15 cellular contexts compared by ENCODE assay signal in genomic region chr19:34276614-34277013, GRCh38. TPM values are rescaled to one million over a fixed set of nuclear protein-coding genes. Genes with fewer than 3 reads are reported as not detected.
DNase-seq lines count a peak whose midpoint lies in the region; ATAC-seq and TF ChIP-seq lines count a peak whose summit lies in the region.
"Had no signal": no experiment of that assay in that cellular context is flagged by ENCODE, and none has a peak within 500 bp of the region (broad histone marks: within the 10 kb centered on the region; RNA-seq: fewer than 3 reads in every experiment).

No MANE protein-coding gene starts in this region.

- H3K9me3 Mint-ChIP-seq in CD4-positive, CD25-positive, alpha-beta regulatory T cell = peaks cover 0 to 3% (median 0%) of the 10 kb centered on the region in 7 donors

- peaks cover 23% of the 10 kb centered on the region for H3K36me3 Mint-ChIP-seq in CD4-positive, CD25-positive, alpha-beta regulatory T cell

- WGBS in heart left ventricle, 4 donors = 58 to 75% (median 67%) methylated on average over 4 of the region's 4 CpGs

- no peak for TF ChIP-seq CTCF in breast epithelium (IDR thresholded peaks at IDR 0.05)
- TF ChIP-seq CTCF in heart left ventricle (IDR thresholded peaks at IDR 0.05) = no peak

- no peak overlapping the region for H3K4me3 ChIP-seq in CD4-positive, CD25-positive, alpha-beta regulatory T cell (ENCODE audit: low read depth, low read length)
- H3K4me3 ChIP-seq in breast epithelium (no peak overlapping the region), HAP-1 (no peak overlapping the region), heart left ventricle (no peak overlapping the region)
- H3K4me3 ChIP-seq: coronary artery, vagina had no signal

- H3K27me3 ChIP-seq in CD4-positive, CD25-positive, alpha-beta regulatory T cell (ENCODE audit: control insufficient read depth, insufficient read depth, low read length) = no peaks in the 10 kb centered on the region
- no peaks in the 10 kb centered on the region for H3K27me3 ChIP-seq in breast epithelium
- H3K27me3 ChIP-seq in HAP-1 (ENCODE audit: low read depth) = no peaks in the 10 kb centered on the region
- no peaks in the 10 kb centered on the region for H3K27me3 ChIP-seq in heart left ventricle
- H3K27me3 ChIP-seq: vagina had no signal

- peaks cover 12% of the 10 kb centered on the region for H3K4me1 ChIP-seq in CD4-positive, CD25-positive, alpha-beta regulatory T cell (ENCODE audit: control insufficient read depth, insufficient read depth, low read length, poor library complexity, severe bottlenecking)
- H3K4me1 ChIP-seq in breast epithelium (no peaks in the 10 kb centered on the region), HAP-1 (peaks cover 10% of the 10 kb centered on the region), heart left ventricle (peaks cover 0 to 60% (median 33%) of the 10 kb centered on the region in 12 donors)

- TF ChIP-seq POLR2A in breast epithelium (IDR thresholded peaks at IDR 0.05) = no peak
- TF ChIP-seq POLR2A in heart left ventricle (IDR thresholded peaks at IDR 0.05) = no peak

- H3K36me3 ChIP-seq in CD4-positive, CD25-positive, alpha-beta regulatory T cell (ENCODE audit: control insufficient read depth, insufficient read depth, low read length) = peaks cover 5% of the 10 kb centered on the region
- H3K36me3 ChIP-seq in breast epithelium (no peaks in the 10 kb centered on the region), HAP-1 (replicated peaks) (no peaks in the 10 kb centered on the region), heart left ventricle (peaks cover 0 to 16% (median 7%) of the 10 kb centered on the region in 9 donors)
- H3K36me3 ChIP-seq: vagina had no signal

- DNase-seq in CD4-positive, CD25-positive, alpha-beta regulatory T cell = no peak
- DNase-seq in NCI-H1048 (lab: John Stamatoyannopoulos, UW) = peak; percentile 79
- DNase-seq in breast epithelium (ENCODE audit: low spot score in 2 of 2) = no peak
- peak in 34 of 56 donors; percentile 4 to 54 (median 18) for DNase-seq in nucleus accumbens (lab: John Stamatoyannopoulos, UW)
- no peak for DNase-seq in NCI-H1930 (lab: John Stamatoyannopoulos, UW)
- DNase-seq in HAP-1 (ENCODE audit: low spot score in 2 of 2) = no peak
- DNase-seq in heart left ventricle = no peak
- no peak for DNase-seq in NCI-H446 treated with DMSO at 0.1 percent for 48 hours (lab: John Stamatoyannopoulos, UW)
- DNase-seq: activated CD4-positive, alpha-beta T cell treated with anti-CD3 and anti-CD28 coated beads for 1 hour; activated gamma-delta T cell treated with Interleukin-2 at 50 U/mL for 16 hours; HCEC 1CT; KG1; NCI-H2171 treated with DMSO at 0.1 percent for 48 hours had no signal

- no peak for ATAC-seq in CD4-positive, CD25-positive, alpha-beta regulatory T cell (ENCODE audit: low read depth in 2 of 2)
- no peak for ATAC-seq in heart left ventricle

- H3K27ac ChIP-seq in CD4-positive, CD25-positive, alpha-beta regulatory T cell (ENCODE audit: insufficient read depth, low read length, poor library complexity, severe bottlenecking) = no peak overlapping the region
- H3K27ac ChIP-seq in breast epithelium (peak overlapping the region; percentile 23 to 26), heart left ventricle (peak overlapping the region in 2 of 12 donors; percentile 15)
- H3K27ac ChIP-seq: vagina had no signal

- peak overlapping the region in 2 of 3 donors; percentile 3 to 13 for H3K27ac Mint-ChIP-seq in CD4-positive, CD25-positive, alpha-beta regulatory T cell

- H3K4me1 Mint-ChIP-seq in CD4-positive, CD25-positive, alpha-beta regulatory T cell = peaks cover 29 to 77% (median 51%) of the 10 kb centered on the region in 4 donors

- no peaks in the 10 kb centered on the region for H3K27me3 Mint-ChIP-seq in CD4-positive, CD25-positive, alpha-beta regulatory T cell

- intact Hi-C loops in breast epithelium (cut with DNase I; ENCODE audit: low total_unique reads) (no loop called here), heart left ventricle (cut with DNase I) (no loop called here)

- H3K4me3 Mint-ChIP-seq in CD4-positive, CD25-positive, alpha-beta regulatory T cell = peak overlapping the region in 2 of 4 donors; percentile 2 to 12

- no peaks in the 10 kb centered on the region for H3K9me3 ChIP-seq in CD4-positive, CD25-positive, alpha-beta regulatory T cell (ENCODE audit: control insufficient read depth in 2 of 2, low read length in 2 of 2)
- no peaks in the 10 kb centered on the region for H3K9me3 ChIP-seq in breast epithelium
- no peaks in the 10 kb centered on the region for H3K9me3 ChIP-seq in HAP-1
- no peaks in the 10 kb centered on the region for H3K9me3 ChIP-seq in heart left ventricle
- H3K9me3 ChIP-seq: vagina had no signal

- in situ Hi-C loops in HAP-1 (cut with MboI; ENCODE audit: low sequenced_read_pairs) = no loop called here

RNA-seq across cellular contexts. Expression of gene GARRE1, which starts 22.3 kb away (rescaled TPM):
- 47.4 TPM for total RNA-seq in CD4-positive, CD25-positive, alpha-beta regulatory T cell
- polyA plus RNA-seq in CD4-positive, CD25-positive, alpha-beta regulatory T cell = 1 to 10 TPM; 3.2 to 6.6 (median 4.5) TPM
- 10 to 100 TPM; 21.0 to 43.9 (median 25.2) TPM for total RNA-seq in breast epithelium
- 10 to 100 TPM; 16.3 to 34.7 (median 22.3) TPM for total RNA-seq in heart left ventricle
- polyA plus RNA-seq in heart left ventricle = 10 to 100 TPM in 1 of 2 donors, 1 to 10 TPM in 1; 7.8 to 12.9 TPM

Comparison
In these comparisons a context has a peak if more than half of its experiments do, and no peak if none do; other contexts are left out.
1. DNase-seq: peak in NCI-H1048 (single experiment) and nucleus accumbens (34 of 56); none in CD4-positive, CD25-positive, alpha-beta regulatory T cell (0 of 3), breast epithelium (0 of 2), NCI-H1930 (0 of 2), HAP-1 (0 of 2), heart left ventricle (0 of 5) and NCI-H446 treated with DMSO at 0.1 percent for 48 hours (single experiment).